15 cellular contexts compared by ENCODE assay signal in genomic region chr12:70354777-70355176, GRCh38.
"Had no signal": no experiment of that assay in that cellular context is flagged by ENCODE, and none has a peak within 500 bp of the region (broad histone marks: within the 10 kb centered on the region; RNA-seq: fewer than 3 reads in every experiment).

No MANE protein-coding gene starts in this region.

- H3K4me1 Mint-ChIP-seq: endodermal cell had no signal

- H3K9me3 ChIP-seq: psoas muscle, sigmoid colon, upper lobe of right lung had no signal

- H3K4me3 Mint-ChIP-seq: activated CD4-positive, alpha-beta memory T cell treated with anti-CD3 and anti-CD28 coated beads for 36 hours; activated naive CD8-positive, alpha-beta T cell treated with anti-CD3 and anti-CD28 coated beads, Interleukin-2, amount 50 U/mL, for 24 hours; activated T-cell treated with anti-CD3 and anti-CD28 coated beads, Interleukin-2, amount 50 U/mL, for 72 hours; endodermal cell had no signal

- H3K27me3 ChIP-seq: sigmoid colon, upper lobe of right lung had no signal

- H3K4me1 ChIP-seq: psoas muscle, sigmoid colon, upper lobe of right lung had no signal

- H3K36me3 Mint-ChIP-seq: naive B cell had no signal

- H3K4me3 ChIP-seq: psoas muscle, sigmoid colon, upper lobe of right lung had no signal

- DNase-seq: activated CD4-positive, alpha-beta memory T cell treated with anti-CD3 and anti-CD28 coated beads for 36 hours; activated naive CD8-positive, alpha-beta T cell treated with anti-CD3 and anti-CD28 coated beads, Interleukin-2, amount 50 U/mL, for 24 hours; activated T-cell treated with anti-CD3 and anti-CD28 coated beads, Interleukin-2, amount 50 U/mL, for 72 hours; dermis blood vessel endothelial cell; endodermal cell; left cardiac atrium; naive B cell; nucleus accumbens; psoas muscle; sigmoid colon; stimulated activated CD4-positive, alpha-beta T cell treated with anti-CD3 and anti-CD28 coated beads, Interleukin-2, amount 100 ng/mL, for 48 hours; stimulated activated naive CD8-positive, alpha-beta T cell treated with anti-CD3 and anti-CD28 coated beads, Interleukin-15, Interleukin-2, amounts not matched to agents 100 U/mL and 50 U/mL, for 24 hours; T-helper 9 cell; upper lobe of right lung had no signal

- H3K27ac Mint-ChIP-seq: activated CD4-positive, alpha-beta memory T cell treated with anti-CD3 and anti-CD28 coated beads for 36 hours; activated naive CD8-positive, alpha-beta T cell treated with anti-CD3 and anti-CD28 coated beads, Interleukin-2, amount 50 U/mL, for 24 hours; activated T-cell treated with anti-CD3 and anti-CD28 coated beads, Interleukin-2, amount 50 U/mL, for 72 hours; endodermal cell had no signal

- H3K9me3 Mint-ChIP-seq: activated CD4-positive, alpha-beta memory T cell treated with anti-CD3 and anti-CD28 coated beads for 36 hours; activated naive CD8-positive, alpha-beta T cell treated with anti-CD3 and anti-CD28 coated beads, Interleukin-2, amount 50 U/mL, for 24 hours; activated T-cell treated with anti-CD3 and anti-CD28 coated beads, Interleukin-2, amount 50 U/mL, for 72 hours; endodermal cell; naive B cell had no signal

- H3K27ac ChIP-seq: psoas muscle, sigmoid colon, upper lobe of right lung, VCaP had no signal

- ATAC-seq: activated naive CD8-positive, alpha-beta T cell treated with anti-CD3 and anti-CD28 coated beads, Interleukin-2, amount 50 U/mL, for 24 hours; activated T-cell treated with anti-CD3 and anti-CD28 coated beads, Interleukin-2, amount 50 U/mL, for 72 hours; psoas muscle; stimulated activated naive CD8-positive, alpha-beta T cell treated with anti-CD3 and anti-CD28 coated beads, Interleukin-15, Interleukin-2, amounts not matched to agents 100 U/mL and 50 U/mL, for 24 hours had no signal
